21 cellular contexts compared by ENCODE assay signal in the genomic region with DNA sequence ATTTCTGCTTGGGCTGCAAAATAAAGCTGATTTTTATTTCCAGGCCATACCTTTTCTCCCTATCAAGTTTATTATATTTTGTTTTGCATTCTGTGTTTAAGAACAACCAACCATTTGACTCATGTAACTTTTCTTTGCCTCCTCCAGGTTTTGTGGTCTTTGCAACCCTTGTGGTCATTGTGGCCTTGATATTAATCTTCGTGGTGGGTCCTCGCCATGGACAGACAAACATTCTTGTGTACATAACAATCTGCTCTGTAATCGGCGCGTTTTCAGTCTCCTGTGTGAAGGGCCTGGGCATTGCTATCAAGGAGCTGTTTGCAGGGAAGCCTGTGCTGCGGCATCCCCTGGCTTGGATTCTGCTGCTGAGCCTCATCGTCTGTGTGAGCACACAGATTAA. TPM values are rescaled to one million over a fixed set of nuclear protein-coding genes. Genes with fewer than 3 reads are reported as not detected.
DNase-seq lines count a peak whose midpoint lies in the region; ATAC-seq, FAIRE-seq and TF ChIP-seq lines count a peak whose summit lies in the region.
"Had no signal": no experiment of that assay in that cellular context is flagged by ENCODE, and none has a peak within 500 bp of the region (broad histone marks: within the 10 kb centered on the region; RNA-seq: fewer than 3 reads in every experiment).

No MANE protein-coding gene starts in this region.

- no peak for ATAC-seq in CD8-positive, alpha-beta T cell
- ATAC-seq in GM18502 (IDR thresholded peaks at IDR 0.05; ENCODE audit: poor library complexity, unreplicated experiment), result no peak
- ATAC-seq: esophagus mucosa had no signal

- H3K9ac ChIP-seq in astrocyte (ENCODE audit: low read length), result no peak overlapping the region
- H3K9ac ChIP-seq: GM23248, parathyroid adenoma had no signal

- peaks cover 19% of the 10 kb centered on the region for H3K79me2 ChIP-seq in astrocyte (ENCODE audit: insufficient read depth, low read length)
- H3K79me2 ChIP-seq: parathyroid adenoma had no signal

- peaks cover 72% of the 10 kb centered on the region for H3K36me3 Mint-ChIP-seq in CD8-positive, alpha-beta T cell
- H3K36me3 Mint-ChIP-seq in astrocyte (ENCODE audit: low read depth, unreplicated experiment) (peaks cover 19% of the 10 kb centered on the region), immature natural killer cell (peaks cover 14 to 55% (median 25%) of the 10 kb centered on the region in 3 donors)

- intact Hi-C loops in CD8-positive, alpha-beta T cell (cut with DNase I, micrococcal nuclease), result no loop called here
- intact Hi-C loops in A673 (cut with micrococcal nuclease; ENCODE audit: unreplicated experiment), result no loop called here

- H3K4me1 Mint-ChIP-seq in CD8-positive, alpha-beta T cell (ENCODE audit: low read depth), result peaks cover 8% of the 10 kb centered on the region
- H3K4me1 Mint-ChIP-seq in astrocyte (ENCODE audit: low read depth, unreplicated experiment) (peaks cover 12% of the 10 kb centered on the region), immature natural killer cell (peaks cover 5 to 23% of the 10 kb centered on the region in 2 donors)

- no peak overlapping the region for H3K4me3 ChIP-seq in CD8-positive, alpha-beta T cell (ENCODE audit: low read depth, low read length)
- no peak overlapping the region for H3K4me3 ChIP-seq in astrocyte (ENCODE audit: insufficient read depth, low read depth, low read length)
- no peak overlapping the region for H3K4me3 ChIP-seq in A673 (ENCODE audit: low read depth, low read length, poor library complexity, severe bottlenecking)
- H3K4me3 ChIP-seq: GM23248, left ventricle myocardium inferior, SK-N-MC, uterus had no signal

- no peak overlapping the region for H3K4me3 Mint-ChIP-seq in CD8-positive, alpha-beta T cell
- H3K4me3 Mint-ChIP-seq in astrocyte (ENCODE audit: unreplicated experiment) (no peak overlapping the region), immature natural killer cell (no peak overlapping the region)

- no peak overlapping the region for H3K27ac ChIP-seq in CD8-positive, alpha-beta T cell (ENCODE audit: low read depth, low read length)
- no peak overlapping the region for H3K27ac ChIP-seq in astrocyte (ENCODE audit: low read depth, low read length)
- no peak overlapping the region for H3K27ac ChIP-seq in A673 (ENCODE audit: low read depth, low read length, poor library complexity, severe bottlenecking)
- H3K27ac ChIP-seq: GM23248, left ventricle myocardium inferior, parathyroid adenoma, SK-N-MC, uterus had no signal

- POLR2A ChIA-PET in CD8-positive, alpha-beta T cell (lab: Charles Lee), result no interaction called here
- POLR2A ChIA-PET in A673 (lab: Charles Lee; ENCODE audit: low non-redundant PET), result no interaction called here

- H2AFZ ChIP-seq in astrocyte (ENCODE audit: low read depth, low read length), result no peak overlapping the region
- H2AFZ ChIP-seq: GM23248, parathyroid adenoma had no signal

- peaks cover 3% of the 10 kb centered on the region for H3K36me3 ChIP-seq in CD8-positive, alpha-beta T cell (ENCODE audit: insufficient read depth, low read length)
- H3K36me3 ChIP-seq in astrocyte (ENCODE audit: insufficient read depth, low read length) (peaks cover 41% of the 10 kb centered on the region), A673 (ENCODE audit: insufficient read depth, low read length, poor library complexity, severe bottlenecking) (peaks cover 69% of the 10 kb centered on the region)
- H3K36me3 ChIP-seq: uterus had no signal

- no peak for TF ChIP-seq CTCF in CD8-positive, alpha-beta T cell (IDR thresholded peaks at IDR 0.05)
- no peak for TF ChIP-seq CTCF in astrocyte (IDR thresholded peaks at IDR 0.05; ENCODE audit: insufficient read depth, low read depth, low read length)
- no peak for TF ChIP-seq CTCF in A673 (conservative IDR thresholded peaks at IDR 0.05; ENCODE audit: low read depth, low read length)

- peaks cover 44% of the 10 kb centered on the region for H4K20me1 ChIP-seq in astrocyte (ENCODE audit: insufficient read depth, low read length)

- BruUV-seq in A673 (replicated peaks; lab: Mats Ljungman, UMichigan), result no TSS peak

- peak overlapping the region; percentile 22 for H3K27ac Mint-ChIP-seq in CD8-positive, alpha-beta T cell
- H3K27ac Mint-ChIP-seq in astrocyte (ENCODE audit: unreplicated experiment) (peak overlapping the region; percentile 21), immature natural killer cell (peak overlapping the region; percentile 14 to 83 (median 65))

- no peaks in the 10 kb centered on the region for H3K9me3 ChIP-seq in CD8-positive, alpha-beta T cell (ENCODE audit: low read length)
- H3K9me3 ChIP-seq in astrocyte (ENCODE audit: insufficient read depth, low read depth, low read length), result no peaks in the 10 kb centered on the region
- H3K9me3 ChIP-seq in A673 (ENCODE audit: low read depth, low read length, poor library complexity, severe bottlenecking), result no peaks in the 10 kb centered on the region
- H3K9me3 ChIP-seq: left ventricle myocardium inferior, uterus had no signal

- no peak for DNase-seq in CD8-positive, alpha-beta T cell
- DNase-seq in LHCN-M2 (ENCODE audit: low read depth) (peak; percentile 48), astrocyte (ENCODE audit: low read depth) (peak; percentile 82), immature natural killer cell (no peak), putamen (ENCODE audit: low spot score) (no peak), A673 (ENCODE audit: low spot score) (no peak), SIG-M5 (lab: John Stamatoyannopoulos, UW) (no peak)
- DNase-seq: activated CD4-positive, alpha-beta T cell treated with anti-CD3 and anti-CD28 coated beads for 1 hour; activated gamma-delta T cell; aorta; GM23248; left ventricle myocardium inferior; NCI-H524 treated with DMSO at 0.1 percent for 48 hours; small intestine; stimulated activated CD4-positive, alpha-beta T cell treated with anti-CD3 and anti-CD28 coated beads, Interleukin-4, amount 100 ng/mL, for 4 hours; T-helper 9 cell; uterus had no signal

- H3K27me3 Mint-ChIP-seq in CD8-positive, alpha-beta T cell (ENCODE audit: low read depth), result no peaks in the 10 kb centered on the region
- H3K27me3 Mint-ChIP-seq in astrocyte (ENCODE audit: low read depth, unreplicated experiment) (no peaks in the 10 kb centered on the region), immature natural killer cell (ENCODE audit: low read depth in 3 of 3) (no peaks in the 10 kb centered on the region)

- H3K4me2 ChIP-seq in astrocyte (ENCODE audit: low read length), result peak overlapping the region; percentile 8

- CTCF ChIA-PET in CD8-positive, alpha-beta T cell (lab: Charles Lee), result interaction anchor here (0.7 kb wide), 1 partner anchor 8 kb away, joined by 3 read pairs; no protein-coding TSS in a partner anchor
- CTCF ChIA-PET in A673 (lab: Charles Lee), result no interaction called here

- H3K27me3 ChIP-seq in CD8-positive, alpha-beta T cell (ENCODE audit: insufficient read depth, low read length), result no peaks in the 10 kb centered on the region
- H3K27me3 ChIP-seq in astrocyte (ENCODE audit: insufficient read depth, low read length), result no peaks in the 10 kb centered on the region
- H3K27me3 ChIP-seq in A673 (replicated peaks; ENCODE audit: insufficient read depth, low read depth, low read length, poor library complexity), result no peaks in the 10 kb centered on the region
- H3K27me3 ChIP-seq: uterus had no signal

- H3K9me3 Mint-ChIP-seq in CD8-positive, alpha-beta T cell, result no peaks in the 10 kb centered on the region
- no peaks in the 10 kb centered on the region for H3K9me3 Mint-ChIP-seq in astrocyte (ENCODE audit: unreplicated experiment)
- H3K9me3 Mint-ChIP-seq in immature natural killer cell, result no peaks in the 10 kb centered on the region

- FAIRE-seq in astrocyte (lab: Jason Lieb, UNC), result no peak
- FAIRE-seq: small intestine had no signal

- no peaks in the 10 kb centered on the region for H3K4me1 ChIP-seq in CD8-positive, alpha-beta T cell (ENCODE audit: insufficient read depth, low read length)
- H3K4me1 ChIP-seq in astrocyte (ENCODE audit: insufficient read depth, low read length) (peaks cover 5% of the 10 kb centered on the region), A673 (ENCODE audit: insufficient read depth, low read length, poor library complexity, severe bottlenecking) (no peaks in the 10 kb centered on the region)
- H3K4me1 ChIP-seq: parathyroid adenoma, uterus had no signal

RNA-seq across cellular contexts. Expression of a gene that starts 27.6 kb away (rescaled TPM):
- total RNA-seq in CD8-positive, alpha-beta T cell, result 10 to 100 TPM; 49.1 to 49.7 TPM
- 117 and 118 TPM in 2 replicates for total RNA-seq in LHCN-M2 (2014; rRNA removed)
- 40.9 TPM for polyA plus RNA-seq in LHCN-M2 (2012)
- total RNA-seq in astrocyte, result 101 and 103 TPM in 2 replicates
- polyA plus RNA-seq in immature natural killer cell, result 10 to 100 TPM; 43.6 to 92.3 (median 81.9) TPM
- 78.8 and 87.2 TPM in 2 replicates for total RNA-seq in A673 (2021)

Comparison
In these comparisons a context has a peak if more than half of its experiments do, and no peak if none do; other contexts are left out.
1. DNase-seq: peak in LHCN-M2 (single experiment) and astrocyte (single experiment); none in CD8-positive, alpha-beta T cell (0 of 7), immature natural killer cell (0 of 3), putamen (single experiment), A673 (single experiment) and SIG-M5 (single experiment).
2. Peak in every context shown above with its lines, with median percentiles within 50 percentile points of each other: H3K27ac Mint-ChIP-seq.